In the genomic region with DNA sequence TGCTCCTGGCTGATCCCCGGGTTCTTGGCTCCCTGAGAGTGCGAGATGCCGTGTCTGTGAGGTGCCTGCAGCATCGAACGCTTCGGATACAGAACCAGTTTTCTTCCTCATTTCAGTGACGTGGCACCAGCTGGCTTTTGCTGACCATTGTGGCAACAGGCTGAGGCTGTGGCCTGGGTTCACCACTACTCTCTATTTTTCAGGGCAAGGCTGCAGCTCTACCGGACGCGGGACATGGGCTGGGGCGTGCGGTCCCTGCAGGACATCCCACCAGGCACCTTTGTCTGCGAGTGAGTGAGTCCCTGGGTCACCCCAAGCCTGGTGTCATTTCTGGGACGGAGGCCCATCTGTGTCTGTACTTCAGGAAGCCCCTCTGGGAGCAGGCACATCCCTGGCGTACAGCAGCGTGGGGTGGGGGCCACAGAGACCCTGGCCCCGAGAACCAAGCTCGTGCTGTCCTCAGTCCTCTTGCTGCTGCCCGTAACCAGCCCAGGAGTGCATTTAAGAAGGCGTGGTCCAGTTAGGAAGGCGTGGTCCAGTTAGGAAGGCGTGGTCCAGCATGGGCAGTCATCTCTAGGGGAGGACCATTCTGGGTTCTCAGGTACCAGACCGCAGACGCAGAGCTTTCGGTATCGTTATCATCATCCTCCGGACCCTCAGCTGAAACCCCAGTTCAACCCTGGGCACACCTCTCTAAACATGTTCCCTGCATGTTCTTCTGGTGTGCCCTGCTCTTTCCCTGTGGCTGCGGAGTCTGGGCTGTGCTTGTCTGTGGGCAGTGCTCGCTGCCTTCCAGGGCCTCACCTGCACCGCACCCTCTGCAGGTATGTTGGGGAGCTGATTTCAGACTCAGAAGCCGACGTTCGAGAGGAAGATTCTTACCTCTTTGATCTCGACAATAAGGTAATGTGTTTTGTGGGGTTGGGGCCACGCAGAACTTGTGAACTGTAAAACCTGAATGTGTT, we compare ENCODE assay signal across 14 cellular contexts.
DNase-seq lines count a peak whose midpoint lies in the region; ATAC-seq lines count a peak whose summit lies in the region.
"Had no signal": no experiment of that assay in that cellular context is flagged by ENCODE, and none has a peak within 500 bp of the region (broad histone marks: within the 10 kb centered on the region; RNA-seq: fewer than 3 reads in every experiment).

No MANE protein-coding gene starts in this region.

- no peaks in the 10 kb centered on the region for H3K9me3 ChIP-seq in T-helper 17 cell (ENCODE audit: control insufficient read depth, low read length, poor library complexity, severe bottlenecking)

- H3K27ac Mint-ChIP-seq in activated CD4-positive, alpha-beta memory T cell treated with anti-CD3 and anti-CD28 coated beads for 36 hours: peak overlapping the region; percentile 18
- H3K27ac Mint-ChIP-seq in activated CD4-positive, alpha-beta memory T cell treated with anti-CD3 and anti-CD28 coated beads, Interleukin-2, amount 10 ng/mL, durations not matched to agents 7 days and 5 days: no peak overlapping the region
- peak overlapping the region; percentile 10 for H3K27ac Mint-ChIP-seq in T-helper 17 cell
- peak overlapping the region; percentile 89 for H3K27ac Mint-ChIP-seq in stimulated activated memory B cell treated with anti-CD40 and anti-IgM and Interleukin-4, amounts not matched to agents 10 μg/mL and 1 μg/mL and 100 μg/mL, for 72 hours
- H3K27ac Mint-ChIP-seq: H9 had no signal

- peaks cover 3% of the 10 kb centered on the region for H3K4me1 Mint-ChIP-seq in activated CD4-positive, alpha-beta memory T cell treated with anti-CD3 and anti-CD28 coated beads for 36 hours (ENCODE audit: low read depth)
- no peaks in the 10 kb centered on the region for H3K4me1 Mint-ChIP-seq in activated CD4-positive, alpha-beta memory T cell treated with anti-CD3 and anti-CD28 coated beads, Interleukin-2, amount 10 ng/mL, durations not matched to agents 7 days and 5 days
- peaks cover 3% of the 10 kb centered on the region for H3K4me1 Mint-ChIP-seq in T-helper 17 cell
- peaks cover 33% of the 10 kb centered on the region for H3K4me1 Mint-ChIP-seq in stimulated activated memory B cell treated with anti-CD40 and anti-IgM and Interleukin-4, amounts not matched to agents 10 μg/mL and 1 μg/mL and 100 μg/mL, for 72 hours
- H3K4me1 Mint-ChIP-seq: CD14-positive monocyte, H9 had no signal

- CTCF ChIA-PET in activated CD4-positive, alpha-beta memory T cell treated with anti-CD3 and anti-CD28 coated beads for 36 hours (lab: Charles Lee): no interaction called here
- CTCF ChIA-PET in activated CD4-positive, alpha-beta memory T cell treated with anti-CD3 and anti-CD28 coated beads, Interleukin-2, amount 10 ng/mL, durations not matched to agents 7 days and 5 days (lab: Charles Lee): no interaction called here

- H3K36me3 Mint-ChIP-seq in activated CD4-positive, alpha-beta memory T cell treated with anti-CD3 and anti-CD28 coated beads for 36 hours: peaks cover 58% of the 10 kb centered on the region
- peaks cover 70% of the 10 kb centered on the region for H3K36me3 Mint-ChIP-seq in activated CD4-positive, alpha-beta memory T cell treated with anti-CD3 and anti-CD28 coated beads, Interleukin-2, amount 10 ng/mL, durations not matched to agents 7 days and 5 days (ENCODE audit: low read depth)
- peaks cover 7% of the 10 kb centered on the region for H3K36me3 Mint-ChIP-seq in T-helper 17 cell (ENCODE audit: low read depth)
- H3K36me3 Mint-ChIP-seq in stimulated activated memory B cell treated with anti-CD40 and anti-IgM and Interleukin-4, amounts not matched to agents 10 μg/mL and 1 μg/mL and 100 μg/mL, for 72 hours: peaks cover 80% of the 10 kb centered on the region

- no peaks in the 10 kb centered on the region for H3K27me3 Mint-ChIP-seq in activated CD4-positive, alpha-beta memory T cell treated with anti-CD3 and anti-CD28 coated beads for 36 hours
- no peaks in the 10 kb centered on the region for H3K27me3 Mint-ChIP-seq in activated CD4-positive, alpha-beta memory T cell treated with anti-CD3 and anti-CD28 coated beads, Interleukin-2, amount 10 ng/mL, durations not matched to agents 7 days and 5 days
- no peaks in the 10 kb centered on the region for H3K27me3 Mint-ChIP-seq in T-helper 17 cell
- no peaks in the 10 kb centered on the region for H3K27me3 Mint-ChIP-seq in stimulated activated memory B cell treated with anti-CD40 and anti-IgM and Interleukin-4, amounts not matched to agents 10 μg/mL and 1 μg/mL and 100 μg/mL, for 72 hours

- ATAC-seq in T-helper 17 cell (no peak), left colon (peak; percentile 59), GM18498 (IDR thresholded peaks at IDR 0.05; ENCODE audit: unreplicated experiment) (no peak)
- ATAC-seq in stimulated activated memory B cell treated with anti-CD40 and anti-IgM and Interleukin-4, amounts not matched to agents 10 μg/mL and 1 μg/mL and 100 μg/mL, for 72 hours: no peak

- POLR2A ChIA-PET in activated CD4-positive, alpha-beta memory T cell treated with anti-CD3 and anti-CD28 coated beads for 36 hours (lab: Charles Lee): interaction anchor here (1.2 kb wide), 1 partner anchor 161 kb away, joined by 3 read pairs; no protein-coding TSS in a partner anchor
- POLR2A ChIA-PET in activated CD4-positive, alpha-beta memory T cell treated with anti-CD3 and anti-CD28 coated beads, Interleukin-2, amount 10 ng/mL, durations not matched to agents 7 days and 5 days (lab: Charles Lee): no interaction called here

- peaks cover 7% of the 10 kb centered on the region for H3K9me3 Mint-ChIP-seq in activated CD4-positive, alpha-beta memory T cell treated with anti-CD3 and anti-CD28 coated beads for 36 hours
- peaks cover 17% of the 10 kb centered on the region for H3K9me3 Mint-ChIP-seq in activated CD4-positive, alpha-beta memory T cell treated with anti-CD3 and anti-CD28 coated beads, Interleukin-2, amount 10 ng/mL, durations not matched to agents 7 days and 5 days
- H3K9me3 Mint-ChIP-seq in stimulated activated memory B cell treated with anti-CD40 and anti-IgM and Interleukin-4, amounts not matched to agents 10 μg/mL and 1 μg/mL and 100 μg/mL, for 72 hours: no peaks in the 10 kb centered on the region

- intact Hi-C loops in activated CD4-positive, alpha-beta memory T cell treated with anti-CD3 and anti-CD28 coated beads for 36 hours (cut with micrococcal nuclease): no loop called here
- intact Hi-C loops in left colon (cut with DNase I, micrococcal nuclease): no loop called here

- DNase-seq in activated CD4-positive, alpha-beta memory T cell treated with anti-CD3 and anti-CD28 coated beads for 36 hours: no peak
- DNase-seq in activated CD4-positive, alpha-beta memory T cell treated with anti-CD3 and anti-CD28 coated beads, Interleukin-2, amount 10 ng/mL, durations not matched to agents 7 days and 5 days: no peak
- DNase-seq in T-helper 17 cell (no peak), left colon (no peak), NOMO-1 treated with DMSO at 0.1 percent for 48 hours (lab: John Stamatoyannopoulos, UW; ENCODE audit: unreplicated experiment) (no peak)
- no peak for DNase-seq in stimulated activated CD4-positive, alpha-beta T cell treated with anti-CD3 and anti-CD28 coated beads, Interleukin-15, amount 100 ng/mL, for 24 hours
- DNase-seq: DMS79, H9, NCI-H1105, NCI-H2081 treated with DMSO at 0.1 percent for 48 hours, Right ventricle myocardium superior had no signal

- no peak overlapping the region for H3K4me3 Mint-ChIP-seq in activated CD4-positive, alpha-beta memory T cell treated with anti-CD3 and anti-CD28 coated beads for 36 hours
- H3K4me3 Mint-ChIP-seq in activated CD4-positive, alpha-beta memory T cell treated with anti-CD3 and anti-CD28 coated beads, Interleukin-2, amount 10 ng/mL, durations not matched to agents 7 days and 5 days: no peak overlapping the region
- no peak overlapping the region for H3K4me3 Mint-ChIP-seq in T-helper 17 cell
- H3K4me3 Mint-ChIP-seq in stimulated activated memory B cell treated with anti-CD40 and anti-IgM and Interleukin-4, amounts not matched to agents 10 μg/mL and 1 μg/mL and 100 μg/mL, for 72 hours: no peak overlapping the region
- H3K4me3 Mint-ChIP-seq: CD14-positive monocyte, H9 had no signal
